1 cellular context compared by ENCODE assay signal in the genomic region with DNA sequence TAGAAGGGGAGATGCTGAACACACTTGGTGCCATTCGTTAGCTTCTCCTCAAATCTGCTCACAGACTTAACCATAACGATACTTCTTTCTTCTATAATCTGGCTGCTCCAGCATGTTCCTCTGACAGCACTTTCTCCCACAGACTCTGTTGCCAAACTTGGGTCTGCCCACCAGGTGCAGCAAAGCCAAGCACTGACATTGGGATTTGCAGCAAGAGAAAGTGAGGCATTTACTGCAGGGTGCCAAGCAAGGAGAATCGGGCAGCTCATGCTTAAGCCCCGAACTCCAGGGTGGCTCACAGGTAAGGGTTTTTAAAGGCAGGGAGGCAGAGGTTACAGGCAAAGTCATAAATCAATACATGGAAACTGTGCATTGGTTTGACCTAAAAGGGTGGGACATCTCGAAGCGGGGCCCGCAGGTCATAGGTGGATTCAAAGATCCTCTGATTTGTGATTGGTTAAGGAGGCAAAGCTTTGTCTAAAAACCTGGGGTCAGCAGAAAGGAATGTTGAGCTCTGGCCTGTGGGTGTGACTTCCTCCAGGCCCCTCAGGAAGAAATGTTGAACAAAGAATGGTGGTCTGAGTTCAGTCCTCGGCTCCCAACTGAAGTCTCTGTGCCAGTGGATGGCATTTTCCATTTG.
TF ChIP-seq lines count a peak whose summit lies in the region.

No MANE protein-coding gene starts in this region.

TF ChIP-seq in GM23338, 12 proteins besides CTCF, POLR2A, EP300 and RAD21 (continued from another document):
- TF ChIP-seq, protein P1, sequence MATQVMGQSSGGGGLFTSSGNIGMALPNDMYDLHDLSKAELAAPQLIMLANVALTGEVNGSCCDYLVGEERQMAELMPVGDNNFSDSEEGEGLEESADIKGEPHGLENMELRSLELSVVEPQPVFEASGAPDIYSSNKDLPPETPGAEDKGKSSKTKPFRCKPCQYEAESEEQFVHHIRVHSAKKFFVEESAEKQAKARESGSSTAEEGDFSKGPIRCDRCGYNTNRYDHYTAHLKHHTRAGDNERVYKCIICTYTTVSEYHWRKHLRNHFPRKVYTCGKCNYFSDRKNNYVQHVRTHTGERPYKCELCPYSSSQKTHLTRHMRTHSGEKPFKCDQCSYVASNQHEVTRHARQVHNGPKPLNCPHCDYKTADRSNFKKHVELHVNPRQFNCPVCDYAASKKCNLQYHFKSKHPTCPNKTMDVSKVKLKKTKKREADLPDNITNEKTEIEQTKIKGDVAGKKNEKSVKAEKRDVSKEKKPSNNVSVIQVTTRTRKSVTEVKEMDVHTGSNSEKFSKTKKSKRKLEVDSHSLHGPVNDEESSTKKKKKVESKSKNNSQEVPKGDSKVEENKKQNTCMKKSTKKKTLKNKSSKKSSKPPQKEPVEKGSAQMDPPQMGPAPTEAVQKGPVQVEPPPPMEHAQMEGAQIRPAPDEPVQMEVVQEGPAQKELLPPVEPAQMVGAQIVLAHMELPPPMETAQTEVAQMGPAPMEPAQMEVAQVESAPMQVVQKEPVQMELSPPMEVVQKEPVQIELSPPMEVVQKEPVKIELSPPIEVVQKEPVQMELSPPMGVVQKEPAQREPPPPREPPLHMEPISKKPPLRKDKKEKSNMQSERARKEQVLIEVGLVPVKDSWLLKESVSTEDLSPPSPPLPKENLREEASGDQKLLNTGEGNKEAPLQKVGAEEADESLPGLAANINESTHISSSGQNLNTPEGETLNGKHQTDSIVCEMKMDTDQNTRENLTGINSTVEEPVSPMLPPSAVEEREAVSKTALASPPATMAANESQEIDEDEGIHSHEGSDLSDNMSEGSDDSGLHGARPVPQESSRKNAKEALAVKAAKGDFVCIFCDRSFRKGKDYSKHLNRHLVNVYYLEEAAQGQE (IDR thresholded peaks at IDR 0.05; ENCODE audit: unreplicated experiment) = no peak
- TF ChIP-seq NANOG (IDR thresholded peaks at IDR 0.05; ENCODE audit: borderline replicate concordance) = no peak
- no peak for TF ChIP-seq POLR2AphosphoS5 (IDR thresholded peaks at IDR 0.05; ENCODE audit: low read depth)
- TF ChIP-seq, protein P2, sequence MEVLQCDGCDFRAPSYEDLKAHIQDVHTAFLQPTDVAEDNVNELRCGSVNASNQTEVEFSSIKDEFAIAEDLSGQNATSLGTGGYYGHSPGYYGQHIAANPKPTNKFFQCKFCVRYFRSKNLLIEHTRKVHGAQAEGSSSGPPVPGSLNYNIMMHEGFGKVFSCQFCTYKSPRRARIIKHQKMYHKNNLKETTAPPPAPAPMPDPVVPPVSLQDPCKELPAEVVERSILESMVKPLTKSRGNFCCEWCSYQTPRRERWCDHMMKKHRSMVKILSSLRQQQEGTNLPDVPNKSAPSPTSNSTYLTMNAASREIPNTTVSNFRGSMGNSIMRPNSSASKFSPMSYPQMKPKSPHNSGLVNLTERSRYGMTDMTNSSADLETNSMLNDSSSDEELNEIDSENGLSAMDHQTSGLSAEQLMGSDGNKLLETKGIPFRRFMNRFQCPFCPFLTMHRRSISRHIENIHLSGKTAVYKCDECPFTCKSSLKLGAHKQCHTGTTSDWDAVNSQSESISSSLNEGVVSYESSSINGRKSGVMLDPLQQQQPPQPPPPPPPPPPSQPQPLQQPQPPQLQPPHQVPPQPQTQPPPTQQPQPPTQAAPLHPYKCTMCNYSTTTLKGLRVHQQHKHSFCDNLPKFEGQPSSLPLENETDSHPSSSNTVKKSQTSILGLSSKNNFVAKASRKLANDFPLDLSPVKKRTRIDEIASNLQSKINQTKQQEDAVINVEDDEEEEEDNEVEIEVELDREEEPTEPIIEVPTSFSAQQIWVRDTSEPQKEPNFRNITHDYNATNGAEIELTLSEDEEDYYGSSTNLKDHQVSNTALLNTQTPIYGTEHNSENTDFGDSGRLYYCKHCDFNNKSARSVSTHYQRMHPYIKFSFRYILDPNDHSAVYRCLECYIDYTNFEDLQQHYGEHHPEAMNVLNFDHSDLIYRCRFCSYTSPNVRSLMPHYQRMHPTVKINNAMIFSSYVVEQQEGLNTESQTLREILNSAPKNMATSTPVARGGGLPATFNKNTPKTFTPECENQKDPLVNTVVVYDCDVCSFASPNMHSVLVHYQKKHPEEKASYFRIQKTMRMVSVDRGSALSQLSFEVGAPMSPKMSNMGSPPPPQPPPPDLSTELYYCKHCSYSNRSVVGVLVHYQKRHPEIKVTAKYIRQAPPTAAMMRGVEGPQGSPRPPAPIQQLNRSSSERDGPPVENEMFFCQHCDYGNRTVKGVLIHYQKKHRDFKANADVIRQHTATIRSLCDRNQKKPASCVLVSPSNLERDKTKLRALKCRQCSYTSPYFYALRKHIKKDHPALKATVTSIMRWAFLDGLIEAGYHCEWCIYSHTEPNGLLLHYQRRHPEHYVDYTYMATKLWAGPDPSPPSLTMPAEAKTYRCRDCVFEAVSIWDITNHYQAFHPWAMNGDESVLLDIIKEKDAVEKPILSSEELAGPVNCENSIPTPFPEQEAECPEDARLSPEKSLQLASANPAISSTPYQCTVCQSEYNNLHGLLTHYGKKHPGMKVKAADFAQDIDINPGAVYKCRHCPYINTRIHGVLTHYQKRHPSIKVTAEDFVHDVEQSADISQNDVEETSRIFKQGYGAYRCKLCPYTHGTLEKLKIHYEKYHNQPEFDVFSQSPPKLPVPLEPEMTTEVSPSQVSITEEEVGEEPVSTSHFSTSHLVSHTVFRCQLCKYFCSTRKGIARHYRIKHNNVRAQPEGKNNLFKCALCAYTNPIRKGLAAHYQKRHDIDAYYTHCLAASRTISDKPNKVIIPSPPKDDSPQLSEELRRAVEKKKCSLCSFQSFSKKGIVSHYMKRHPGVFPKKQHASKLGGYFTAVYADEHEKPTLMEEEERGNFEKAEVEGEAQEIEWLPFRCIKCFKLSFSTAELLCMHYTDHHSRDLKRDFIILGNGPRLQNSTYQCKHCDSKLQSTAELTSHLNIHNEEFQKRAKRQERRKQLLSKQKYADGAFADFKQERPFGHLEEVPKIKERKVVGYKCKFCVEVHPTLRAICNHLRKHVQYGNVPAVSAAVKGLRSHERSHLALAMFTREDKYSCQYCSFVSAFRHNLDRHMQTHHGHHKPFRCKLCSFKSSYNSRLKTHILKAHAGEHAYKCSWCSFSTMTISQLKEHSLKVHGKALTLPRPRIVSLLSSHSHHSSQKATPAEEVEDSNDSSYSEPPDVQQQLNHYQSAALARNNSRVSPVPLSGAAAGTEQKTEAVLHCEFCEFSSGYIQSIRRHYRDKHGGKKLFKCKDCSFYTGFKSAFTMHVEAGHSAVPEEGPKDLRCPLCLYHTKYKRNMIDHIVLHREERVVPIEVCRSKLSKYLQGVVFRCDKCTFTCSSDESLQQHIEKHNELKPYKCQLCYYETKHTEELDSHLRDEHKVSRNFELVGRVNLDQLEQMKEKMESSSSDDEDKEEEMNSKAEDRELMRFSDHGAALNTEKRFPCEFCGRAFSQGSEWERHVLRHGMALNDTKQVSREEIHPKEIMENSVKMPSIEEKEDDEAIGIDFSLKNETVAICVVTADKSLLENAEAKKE (CRISPR knock-in tag; IDR thresholded peaks at IDR 0.05) = no peak
- no peak for TF ChIP-seq CREB1 (CRISPR knock-in tag; IDR thresholded peaks at IDR 0.05; ENCODE audit: low read depth)
- TF ChIP-seq STAT1 (IDR thresholded peaks at IDR 0.05; ENCODE audit: unreplicated experiment) = no peak
- no peak for TF ChIP-seq JUNB (IDR thresholded peaks at IDR 0.05; ENCODE audit: unreplicated experiment)
- TF ChIP-seq EZH2 (IDR thresholded peaks at IDR 0.05; ENCODE audit: low read depth, unreplicated experiment) = no peak
- no peak for TF ChIP-seq ZNF114 (CRISPR knock-in tag; IDR thresholded peaks at IDR 0.05)
